12 cellular contexts compared by ENCODE assay signal in the genomic region with DNA sequence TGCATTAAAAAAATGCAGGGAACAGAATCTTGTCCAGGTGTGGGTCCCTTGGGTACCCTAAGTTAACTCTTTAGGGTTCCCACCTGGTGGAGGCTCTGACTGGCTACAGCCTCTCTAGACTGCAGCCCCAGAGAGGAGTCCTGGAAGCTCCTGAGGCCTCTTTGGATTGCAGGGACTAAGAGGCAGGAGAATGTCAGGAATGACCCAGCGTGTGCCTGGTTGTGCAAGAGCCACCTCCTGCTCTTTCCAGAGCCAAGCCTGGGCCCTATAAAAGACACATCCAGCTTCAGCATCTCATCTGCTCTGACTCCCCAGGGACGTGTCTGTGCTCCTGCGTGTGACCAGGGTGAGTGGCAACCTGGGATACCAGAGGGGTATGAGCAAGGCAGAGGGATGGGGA. TPM values are rescaled to one million over a fixed set of nuclear protein-coding genes. Genes with fewer than 3 reads are reported as not detected.
"Had no signal": no experiment of that assay in that cellular context is flagged by ENCODE, and none has a peak within 500 bp of the region (broad histone marks: within the 10 kb centered on the region; RNA-seq: fewer than 3 reads in every experiment).

A gene with protein sequence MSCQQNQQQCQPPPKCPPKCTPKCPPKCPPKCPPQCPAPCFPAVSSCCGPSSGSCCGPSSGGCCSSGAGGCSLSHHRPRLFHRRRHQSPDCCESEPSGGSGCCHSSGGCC (plus strand): TSS at position 297 of the 400 bp plus-strand sequence. CDS start 737 bp downstream, outside the sequence.

RNA-seq across cellular contexts. Expression of the gene that starts here (rescaled TPM):
- total RNA-seq: stomach, subcutaneous adipose tissue, temporal lobe, testis, tibial nerve, transverse colon, upper lobe of left lung, upper lobe of right lung, ureter, urinary bladder, uterus, vagina had no signal
- polyA plus RNA-seq: stomach, urinary bladder had no signal
